13 cellular contexts compared by ENCODE assay signal in the genomic region with DNA sequence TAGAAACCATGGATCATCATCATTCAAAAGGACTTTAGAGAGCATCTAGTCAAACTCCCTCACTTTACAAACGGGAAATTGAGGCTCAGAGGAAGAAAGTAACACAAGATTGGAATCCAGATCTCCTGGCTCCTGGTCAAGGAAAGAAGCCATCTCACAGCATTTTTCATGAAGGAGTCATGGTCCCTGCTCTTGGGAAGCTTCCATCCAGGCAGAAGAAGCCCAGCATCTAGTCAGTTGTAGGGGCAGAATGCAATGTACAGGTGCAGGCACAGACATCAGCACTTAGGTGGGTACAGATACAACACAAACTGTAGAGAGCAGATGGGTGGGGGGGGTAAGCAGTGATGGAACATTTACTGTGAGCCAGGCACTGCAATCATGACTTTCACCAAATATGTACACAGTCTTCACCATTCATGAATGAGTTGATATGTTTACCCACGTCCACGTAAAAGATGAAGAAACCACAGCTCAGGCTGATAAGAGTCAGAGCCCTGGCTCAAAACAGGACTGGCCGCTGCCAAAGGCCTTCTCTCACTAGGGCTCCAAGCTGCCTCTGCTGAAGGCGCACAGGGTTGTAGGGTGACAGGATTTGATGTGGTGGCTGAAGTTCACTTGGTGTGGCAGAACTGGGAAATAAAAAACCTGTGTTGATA. TPM values are rescaled to one million over a fixed set of nuclear protein-coding genes. Genes with fewer than 3 reads are reported as not detected.
A peak's percentile ranks its signal among the peaks of the same experiment; 100 is the strongest.
DNase-seq lines count a peak whose midpoint lies in the region; TF ChIP-seq lines count a peak whose summit lies in the region.
"Had no signal": no experiment of that assay in that cellular context is flagged by ENCODE, and none has a peak within 500 bp of the region (broad histone marks: within the 10 kb centered on the region; RNA-seq: fewer than 3 reads in every experiment).

No MANE protein-coding gene starts in this region.

- no peaks in the 10 kb centered on the region for H3K36me3 ChIP-seq in muscle layer of duodenum (ENCODE audit: control insufficient read depth in 1 of 2, insufficient read depth in 2 of 2, low read length in 2 of 2)
- no peaks in the 10 kb centered on the region for H3K36me3 ChIP-seq in effector memory CD4-positive, alpha-beta T cell (ENCODE audit: control insufficient read depth, insufficient read depth, low read length)
- H3K36me3 ChIP-seq: BLaER1 treated with 17β-estradiol and CSF1 and Interleukin-3, amounts not matched to agents 10 nM and 100 nM had no signal

- H3K27me3 ChIP-seq in muscle layer of duodenum (ENCODE audit: low read depth, low read length) = no peaks in the 10 kb centered on the region
- H3K27me3 ChIP-seq in effector memory CD4-positive, alpha-beta T cell (replicated peaks; ENCODE audit: control insufficient read depth, insufficient read depth, low read length, poor library complexity, severe bottlenecking) = no peaks in the 10 kb centered on the region
- H3K27me3 ChIP-seq: BLaER1 treated with 17β-estradiol and CSF1 and Interleukin-3, amounts not matched to agents 10 nM and 100 nM had no signal

- no peak for TF ChIP-seq CTCF in LNCaP clone FGC (IDR thresholded peaks at IDR 0.05; ENCODE audit: control insufficient read depth, extremely low read depth, insufficient read depth)

- in situ Hi-C loops in G401 (cut with HindIII; ENCODE audit: low sequenced_read_pairs) = no loop called here

- DNase-seq in AG08395 (ENCODE audit: low spot score) (peak; percentile 60), LNCaP clone FGC (ENCODE audit: low read depth) (peak; percentile 67), epithelial cell of prostate (ENCODE audit: low read depth, low spot score) (no peak), anterior cingulate cortex (lab: John Stamatoyannopoulos, UW) (no peak), G401 (ENCODE audit: low spot score) (no peak), OCI-M2 (lab: John Stamatoyannopoulos, UW; ENCODE audit: unreplicated experiment) (no peak)
- DNase-seq in effector memory CD4-positive, alpha-beta T cell = no peak
- DNase-seq: central memory CD4-positive, alpha-beta T cell; RPMI8226 had no signal

- no peaks in the 10 kb centered on the region for H3K9me3 ChIP-seq in muscle layer of duodenum (ENCODE audit: control insufficient read depth in 1 of 2, low read length in 2 of 2)
- H3K9me3 ChIP-seq in effector memory CD4-positive, alpha-beta T cell (ENCODE audit: control insufficient read depth, low read length) = no peaks in the 10 kb centered on the region
- H3K9me3 ChIP-seq: BLaER1 treated with 17β-estradiol and CSF1 and Interleukin-3, amounts not matched to agents 10 nM and 100 nM had no signal

- H3K27ac ChIP-seq in epithelial cell of prostate (peak overlapping the region; percentile 53), muscle layer of duodenum (ENCODE audit: low read length) (peak overlapping the region; percentile 28)
- H3K27ac ChIP-seq in effector memory CD4-positive, alpha-beta T cell (ENCODE audit: insufficient read depth, low read length, poor library complexity, severe bottlenecking) = no peak overlapping the region
- H3K27ac ChIP-seq: BLaER1 treated with 17β-estradiol and CSF1 and Interleukin-3, amounts not matched to agents 10 nM and 100 nM had no signal

- H3K4me1 ChIP-seq in muscle layer of duodenum (ENCODE audit: control insufficient read depth in 1 of 2, insufficient read depth in 2 of 2, low read length in 2 of 2) = peaks cover 0 to 16% of the 10 kb centered on the region in 2 donors
- H3K4me1 ChIP-seq in effector memory CD4-positive, alpha-beta T cell (ENCODE audit: control insufficient read depth, insufficient read depth, low read length, poor library complexity, severe bottlenecking) = no peaks in the 10 kb centered on the region
- H3K4me1 ChIP-seq: BLaER1 treated with 17β-estradiol and CSF1 and Interleukin-3, amounts not matched to agents 10 nM and 100 nM had no signal

- H3K4me3 ChIP-seq in LNCaP clone FGC (ENCODE audit: low read depth, low read length) = no peak overlapping the region
- H3K4me3 ChIP-seq in muscle layer of duodenum (ENCODE audit: low read depth in 1 of 2, low read length in 2 of 2) = no peak overlapping the region
- H3K4me3 ChIP-seq in effector memory CD4-positive, alpha-beta T cell (ENCODE audit: insufficient read depth, low read depth, low read length, poor library complexity, severe bottlenecking) = no peak overlapping the region
- H3K4me3 ChIP-seq: BLaER1 treated with 17β-estradiol and CSF1 and Interleukin-3, amounts not matched to agents 10 nM and 100 nM; skin epidermis had no signal

RNA-seq across cellular contexts. Expression of a gene that starts 44.0 kb away (rescaled TPM):
- total RNA-seq in G401 (2014; rRNA removed; shearing (Covaris generic)) = not detected in 2 replicates
- total RNA-seq: mesothelial cell of epicardium had no signal

Comparison
In these comparisons a context has a peak if more than half of its experiments do, and no peak if none do; other contexts are left out.
1. DNase-seq: peak in AG08395 (single experiment) and LNCaP clone FGC (single experiment); none in epithelial cell of prostate (single experiment), effector memory CD4-positive, alpha-beta T cell (0 of 3), anterior cingulate cortex (0 of 58), G401 (single experiment) and OCI-M2 (single experiment).